20 cellular contexts compared by ENCODE assay signal in the genomic region with DNA sequence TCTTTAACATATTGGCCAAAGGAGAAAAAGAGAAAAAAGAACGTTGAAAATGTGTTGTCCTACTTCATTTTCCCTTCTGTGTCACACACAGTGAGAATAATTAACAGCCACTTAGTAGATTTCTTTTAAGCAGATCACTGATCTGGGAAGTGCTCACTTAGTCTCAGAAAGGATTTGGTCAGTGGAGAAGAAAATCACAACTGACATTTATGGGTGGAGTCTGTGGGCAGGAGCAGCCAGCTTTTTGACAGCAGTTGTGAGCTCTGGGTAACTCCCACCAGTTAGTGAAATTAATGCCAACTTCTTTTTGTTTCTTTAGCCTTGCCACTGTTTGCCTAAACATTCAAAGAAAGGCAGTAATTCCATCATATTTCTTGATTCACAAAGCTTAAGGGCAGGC. TPM values are rescaled to one million over a fixed set of nuclear protein-coding genes. Genes with fewer than 3 reads are reported as not detected.
DNase-seq lines count a peak whose midpoint lies in the region; ATAC-seq and TF ChIP-seq lines count a peak whose summit lies in the region.
"Had no signal": no experiment of that assay in that cellular context is flagged by ENCODE, and none has a peak within 500 bp of the region (broad histone marks: within the 10 kb centered on the region; RNA-seq: fewer than 3 reads in every experiment).

No MANE protein-coding gene starts in this region.

- no peak overlapping the region for H2BK5ac ChIP-seq in neuronal stem cell (ENCODE audit: low read length)

- peaks cover 51% of the 10 kb centered on the region for H3K79me2 ChIP-seq in GM23338 (replicated peaks; ENCODE audit: insufficient read depth)

- no peaks in the 10 kb centered on the region for H3K9me2 ChIP-seq in GM23338 (ENCODE audit: insufficient read depth)

- no peak overlapping the region for H2AFZ ChIP-seq in neuronal stem cell (ENCODE audit: low read length)
- H2AFZ ChIP-seq in GM23338 = no peak overlapping the region
- H2AFZ ChIP-seq: hepatocyte had no signal

- no peaks in the 10 kb centered on the region for H3F3A ChIP-seq in GM23338 (replicated peaks; ENCODE audit: low read depth)

- no peaks in the 10 kb centered on the region for H3K27me3 ChIP-seq in neuronal stem cell (ENCODE audit: control insufficient read depth in 3 of 3, insufficient read depth in 3 of 3, low read depth in 1 of 3, low read length in 3 of 3)
- H3K27me3 ChIP-seq in GM23338 (ENCODE audit: insufficient read depth) = no peaks in the 10 kb centered on the region
- H3K27me3 ChIP-seq: BLaER1, hepatocyte, left lung, sigmoid colon had no signal

- peaks cover 0 to 2% of the 10 kb centered on the region in 2 donors for H3K36me3 ChIP-seq in neuronal stem cell (replicated peaks in 1 of 2; ENCODE audit: control insufficient read depth in 2 of 2, insufficient read depth in 2 of 2, low read length in 2 of 2)
- H3K36me3 ChIP-seq in GM23338 (ENCODE audit: insufficient read depth) = 0 out of 2 replicates have a peak, but pooled peaks cover 4% of the 10 kb centered on the region
- H3K36me3 ChIP-seq: left lung, sigmoid colon had no signal

- WGBS in neuronal stem cell (ENCODE audit: extremely low coverage in 2 of 2, insufficient read length in 2 of 2, insufficient replicate concordance in 1 of 2), 2 donors = no CpG with 5 or more reads among the region's 1 CpG

- no peak overlapping the region for H3K4me3 ChIP-seq in neuronal stem cell (ENCODE audit: low read length in 2 of 2)
- H3K4me3 ChIP-seq in GM23338 = no peak overlapping the region
- H3K4me3 ChIP-seq: BLaER1, coronary artery, hepatocyte, left lung, sigmoid colon had no signal

- H3K9me3 Mint-ChIP-seq in GM23338 = peaks cover 24% of the 10 kb centered on the region

- H2BK15ac ChIP-seq in neuronal stem cell (ENCODE audit: low read length) = no peak overlapping the region

- H4K20me1 ChIP-seq in GM23338 (replicated peaks; ENCODE audit: insufficient read depth) = no peaks in the 10 kb centered on the region

- no peak overlapping the region for H4K91ac ChIP-seq in neuronal stem cell (ENCODE audit: low read depth, low read length, poor library complexity)

- H2AK5ac ChIP-seq in neuronal stem cell (ENCODE audit: low read depth, low read length) = no peak overlapping the region

- peaks cover 36% of the 10 kb centered on the region for H3K36me3 Mint-ChIP-seq in GM23338 (ENCODE audit: low read depth)
- H3K36me3 Mint-ChIP-seq: activated CD4-positive, alpha-beta memory T cell treated with anti-CD3 and anti-CD28 coated beads for 36 hours had no signal

- H3K4ac ChIP-seq in neuronal stem cell (ENCODE audit: low read length) = no peak overlapping the region

- no peaks in the 10 kb centered on the region for H3K79me1 ChIP-seq in neuronal stem cell (ENCODE audit: low read depth, low read length)

- H3K23ac ChIP-seq in neuronal stem cell (ENCODE audit: low read depth, low read length, poor library complexity) = no peak overlapping the region

- no peak overlapping the region for H3K18ac ChIP-seq in neuronal stem cell (ENCODE audit: low read length)

- H3K27ac Mint-ChIP-seq in GM23338 = no peak overlapping the region
- H3K27ac Mint-ChIP-seq: activated CD4-positive, alpha-beta memory T cell treated with anti-CD3 and anti-CD28 coated beads for 36 hours; naive thymus-derived CD8-positive, alpha-beta T cell had no signal

- TF ChIP-seq CTCF in GM23338 (conservative IDR thresholded peaks at IDR 0.05; ENCODE audit: low read depth in 2 of 2) = no peak

- H2BK120ac ChIP-seq in neuronal stem cell (ENCODE audit: low read depth, low read length) = no peak overlapping the region

- no peak overlapping the region for H4K8ac ChIP-seq in neuronal stem cell (ENCODE audit: low read depth, low read length)

- no peak overlapping the region for H3K14ac ChIP-seq in neuronal stem cell (ENCODE audit: low read length)

- no peaks in the 10 kb centered on the region for H3K27me3 Mint-ChIP-seq in GM23338 (ENCODE audit: insufficient read depth, low read depth, poor library complexity)
- H3K27me3 Mint-ChIP-seq: activated CD4-positive, alpha-beta memory T cell treated with anti-CD3 and anti-CD28 coated beads for 36 hours; naive thymus-derived CD8-positive, alpha-beta T cell had no signal

- H3K4me2 ChIP-seq in neuronal stem cell (ENCODE audit: insufficient read depth, low read length, poor library complexity, severe bottlenecking) (no peak overlapping the region), GM23338 (no peak overlapping the region)
- H3K4me2 ChIP-seq: BLaER1, hepatocyte had no signal

- H2BK12ac ChIP-seq in neuronal stem cell (ENCODE audit: low read length) = no peak overlapping the region

- H3K4me1 Mint-ChIP-seq in GM23338 = peaks cover 19% of the 10 kb centered on the region

- H3K27ac ChIP-seq in neuronal stem cell (replicated peaks; ENCODE audit: low read length) (peak overlapping the region; percentile 3), GM23338 (ENCODE audit: low read depth) (no peak overlapping the region)
- H3K27ac ChIP-seq: BLaER1, coronary artery, hepatocyte, left lung, sigmoid colon had no signal

- DNase-seq in neuronal stem cell (ENCODE audit: low spot score) (no peak), NCI-H128 (lab: John Stamatoyannopoulos, UW; ENCODE audit: unreplicated experiment) (no peak), GM23338 (ENCODE audit: low spot score) (no peak), RPMI8226 (no peak)
- no peak for DNase-seq in stimulated activated CD4-positive, alpha-beta T cell treated with anti-CD3 and anti-CD28 coated beads, Interleukin-15, amount 100 ng/mL, for 24 hours
- DNase-seq: activated CD4-positive, alpha-beta memory T cell treated with anti-CD3 and anti-CD28 coated beads for 36 hours; anterior cingulate cortex; left lung; naive thymus-derived CD8-positive, alpha-beta T cell; NCI-H1694; NCI-H526; SHP77; sigmoid colon; stimulated activated naive CD4-positive, alpha-beta T cell treated with Interleukin-2 at 50 U/mL for 16 hours had no signal

- H3K4me3 Mint-ChIP-seq in GM23338 = no peak overlapping the region
- H3K4me3 Mint-ChIP-seq: activated CD4-positive, alpha-beta memory T cell treated with anti-CD3 and anti-CD28 coated beads for 36 hours; naive thymus-derived CD8-positive, alpha-beta T cell had no signal

- H3K9ac ChIP-seq in neuronal stem cell (ENCODE audit: low read depth, low read length, poor library complexity) = no peak overlapping the region
- H3K9ac ChIP-seq: BLaER1 had no signal

- H3K4me1 ChIP-seq in neuronal stem cell (ENCODE audit: control insufficient read depth in 2 of 2, insufficient read depth in 1 of 2, low read depth in 1 of 2, low read length in 2 of 2) = no peaks in the 10 kb centered on the region
- H3K4me1 ChIP-seq in GM23338 (ENCODE audit: insufficient read depth) = peaks cover 12% of the 10 kb centered on the region; the same call in 1 of the 2 replicates
- H3K4me1 ChIP-seq: left lung, sigmoid colon had no signal

- peaks cover 4 to 35% of the 10 kb centered on the region in 2 donors for H3K9me3 ChIP-seq in neuronal stem cell (replicated peaks in 1 of 2; ENCODE audit: control insufficient read depth in 2 of 2, insufficient read depth in 1 of 2, low read depth in 1 of 2, low read length in 2 of 2)
- H3K9me3 ChIP-seq: sigmoid colon had no signal

- ATAC-seq in GM19043 (IDR thresholded peaks at IDR 0.05; ENCODE audit: low read depth, unreplicated experiment) (peak; percentile 45), HG03039 (IDR thresholded peaks at IDR 0.05; ENCODE audit: unreplicated experiment) (peak; percentile 54), SK-N-SH treated with all-trans-retinoic acid at 6 μM for 48 hours (peak; percentile 83), GM23338 (no peak)
- ATAC-seq: left lung; naive thymus-derived CD8-positive, alpha-beta T cell had no signal

TF ChIP-seq in SK-N-SH treated with all-trans-retinoic acid at 6 μM for 48 hours, 23 proteins besides CTCF, POLR2A, EP300 and RAD21 (continues in another document):
- TF ChIP-seq RARB (CRISPR knock-in tag; IDR thresholded peaks at IDR 0.05) = no peak
- TF ChIP-seq ZNF565 (CRISPR knock-in tag; conservative IDR thresholded peaks at IDR 0.05; ENCODE audit: low read depth) = no peak
- TF ChIP-seq TOX (CRISPR knock-in tag; IDR thresholded peaks at IDR 0.05; ENCODE audit: borderline replicate concordance) = no peak
- no peak for TF ChIP-seq ESRRG (CRISPR knock-in tag; IDR thresholded peaks at IDR 0.05)

TF ChIP-seq in GM23338, 12 proteins besides CTCF, POLR2A, EP300 and RAD21 (continues in another document):
- TF ChIP-seq REST (IDR thresholded peaks at IDR 0.05; ENCODE audit: unreplicated experiment) (no peak), NANOG (IDR thresholded peaks at IDR 0.05; ENCODE audit: borderline replicate concordance) (no peak), JUNB (IDR thresholded peaks at IDR 0.05; ENCODE audit: unreplicated experiment) (no peak)

RNA-seq across cellular contexts. Expression of gene CDK14, which starts 49.7 kb away (rescaled TPM):
- polyA plus RNA-seq in neuronal stem cell (2013, experiment 1 of 2) = 25.6 TPM
- 26.9 TPM for polyA plus RNA-seq in neuronal stem cell (2013, experiment 2 of 2)
- 24.0 and 25.9 TPM in 2 replicates for total RNA-seq in GM23338 (2014; rRNA removed; shearing (Covaris generic))
- polyA plus RNA-seq in GM23338 (2016; fragmentation: Nextera tagmentation; extraction: Ambion mirVana) = 10.1 and 11.2 TPM in 2 replicates
- total RNA-seq: activated CD4-positive, alpha-beta memory T cell treated with anti-CD3 and anti-CD28 coated beads for 36 hours had no signal
